In genomic region chr5:61319388-61320146, GRCh38 we compare ENCODE assay signal across 7 cellular contexts. TPM values are rescaled to one million over a fixed set of nuclear protein-coding genes. Genes with fewer than 3 reads are reported as not detected.
DNase-seq lines count a peak whose midpoint lies in the region; ATAC-seq, FAIRE-seq and TF ChIP-seq lines count a peak whose summit lies in the region.

No MANE protein-coding gene starts in this region.

- H3K4me1 ChIP-seq in cardiac muscle cell (ENCODE audit: low read depth), result no peaks in the 10 kb centered on the region
- H3K4me1 ChIP-seq in small intestine (ENCODE audit: control insufficient read depth in 2 of 2, insufficient read depth in 1 of 2, low read depth in 1 of 2, low read length in 1 of 2), result peaks cover 0 to 9% of the 10 kb centered on the region in 2 donors

- 40 to 45% (median 44%) methylated on average over 9 of the region's 9 CpGs for WGBS in small intestine, 3 donors

- peak; percentile 75 for DNase-seq in NCI-H69 (lab: John Stamatoyannopoulos, UW)
- DNase-seq in cardiac muscle cell (ENCODE audit: low read depth in 1 of 2, low spot score in 1 of 2), result peak; percentile 52 to 79
- peak; percentile 54 for DNase-seq in small intestine
- no peak for DNase-seq in effector CD8-positive, alpha-beta T cell (lab: John Stamatoyannopoulos, UW)
- DNase-seq in HuH-7 (ENCODE audit: low spot score), result no peak

- peak overlapping the region; percentile 73 for H3K27ac ChIP-seq in cardiac muscle cell
- H3K27ac ChIP-seq in small intestine (ENCODE audit: low read depth in 1 of 2, low read length in 1 of 2), result peak overlapping the region in 1 of 2 donors; percentile 55

- no peaks in the 10 kb centered on the region for H3K36me3 ChIP-seq in cardiac muscle cell
- H3K36me3 ChIP-seq in small intestine (ENCODE audit: control insufficient read depth in 2 of 2, insufficient read depth in 2 of 2, low read length in 2 of 2), result no peaks in the 10 kb centered on the region

- ATAC-seq in GM19025 (IDR thresholded peaks at IDR 0.05; ENCODE audit: low read depth, unreplicated experiment), result peak; percentile 97
- peak; percentile 98 for ATAC-seq in HG02678 (IDR thresholded peaks at IDR 0.05; ENCODE audit: unreplicated experiment)

- H3K27me3 ChIP-seq in cardiac muscle cell (no peaks in the 10 kb centered on the region), small intestine (ENCODE audit: control insufficient read depth in 2 of 2, insufficient read depth in 2 of 2, low read length in 2 of 2) (no peaks in the 10 kb centered on the region)

- TF ChIP-seq CTCF in cardiac muscle cell (IDR thresholded peaks at IDR 0.05; ENCODE audit: low read depth, low read length), result no peak

- H3K4me3 ChIP-seq in cardiac muscle cell (no peak overlapping the region), small intestine (ENCODE audit: low read depth in 1 of 2, low read length in 2 of 2) (no peak overlapping the region)

- FAIRE-seq in small intestine (lab: Jason Lieb, UNC), result no peak

- no peaks in the 10 kb centered on the region for H3K9me3 ChIP-seq in cardiac muscle cell (ENCODE audit: low read depth)
- no peaks in the 10 kb centered on the region for H3K9me3 ChIP-seq in small intestine (ENCODE audit: control insufficient read depth, low read depth)

RNA-seq across cellular contexts. Expression of gene ZSWIM6, which starts 12.5 kb away (rescaled TPM):
- total RNA-seq in cardiac muscle cell, result 7.8 and 8.3 TPM in 2 replicates
- polyA plus RNA-seq in cardiac muscle cell, result 3.4 and 8.3 TPM in 2 replicates
- polyA plus RNA-seq in small intestine, result 1 to 10 TPM; 3.2 to 4.9 (median 3.5) TPM

Comparison
In these comparisons a context has a peak if more than half of its experiments do, and no peak if none do; other contexts are left out.
1. DNase-seq: peak in NCI-H69 (single experiment), cardiac muscle cell (2 of 2) and small intestine (single experiment); none in effector CD8-positive, alpha-beta T cell (single experiment) and HuH-7 (single experiment).